ENCODE assay signal across 10 cellular contexts in genomic region chr2:19711470-19712372, GRCh38.
DNase-seq lines count a peak whose midpoint lies in the region; ATAC-seq lines count a peak whose summit lies in the region.
"Had no signal": no experiment of that assay in that cellular context is flagged by ENCODE, and none has a peak within 500 bp of the region (broad histone marks: within the 10 kb centered on the region; RNA-seq: fewer than 3 reads in every experiment).

No MANE protein-coding gene starts in this region.

- H3K9ac ChIP-seq in skeletal muscle tissue (ENCODE audit: low read depth in 1 of 3, low read length in 3 of 3): no peak overlapping the region

- peaks cover 13 to 15% of the 10 kb centered on the region in 2 donors for H3K9me3 Mint-ChIP-seq in stimulated activated naive B cell treated with anti-CD40 and anti-IgM and Interleukin-4, amounts not matched to agents 10 μg/mL and 1 μg/mL and 100 μg/mL, for 72 hours
- no peaks in the 10 kb centered on the region for H3K9me3 Mint-ChIP-seq in activated CD8-positive, alpha-beta memory T cell treated with anti-CD3 and anti-CD28 coated beads, Interleukin-2, amount 10 ng/mL, durations not matched to agents 7 days and 5 days (ENCODE audit: low read depth)

- no peak overlapping the region for H3K4me3 Mint-ChIP-seq in stimulated activated naive B cell treated with anti-CD40 and anti-IgM and Interleukin-4, amounts not matched to agents 10 μg/mL and 1 μg/mL and 100 μg/mL, for 72 hours
- no peak overlapping the region for H3K4me3 Mint-ChIP-seq in activated CD8-positive, alpha-beta memory T cell treated with anti-CD3 and anti-CD28 coated beads, Interleukin-2, amount 10 ng/mL, durations not matched to agents 7 days and 5 days
- H3K4me3 Mint-ChIP-seq: CD4-positive, CD25-positive, alpha-beta regulatory T cell; memory B cell had no signal

- H3K9me3 ChIP-seq in skeletal muscle tissue (ENCODE audit: control insufficient read depth in 3 of 3, low read length in 3 of 3): no peaks in the 10 kb centered on the region

- peak overlapping the region; percentile 45 for H3K27ac ChIP-seq in skeletal muscle tissue (ENCODE audit: low read depth, low read length)

- H3K27ac Mint-ChIP-seq in stimulated activated naive B cell treated with anti-CD40 and anti-IgM and Interleukin-4, amounts not matched to agents 10 μg/mL and 1 μg/mL and 100 μg/mL, for 72 hours: no peak overlapping the region
- H3K27ac Mint-ChIP-seq in activated CD8-positive, alpha-beta memory T cell treated with anti-CD3 and anti-CD28 coated beads, Interleukin-2, amount 10 ng/mL, durations not matched to agents 7 days and 5 days: no peak overlapping the region
- H3K27ac Mint-ChIP-seq: CD4-positive, CD25-positive, alpha-beta regulatory T cell; memory B cell had no signal

- H3K4me1 ChIP-seq in skeletal muscle tissue (ENCODE audit: control insufficient read depth in 3 of 3, insufficient read depth in 3 of 3, low read length in 3 of 3): no peaks in the 10 kb centered on the region

- CTCF ChIA-PET in activated CD8-positive, alpha-beta memory T cell treated with anti-CD3 and anti-CD28 coated beads, Interleukin-2, amount 10 ng/mL, durations not matched to agents 7 days and 5 days (lab: Charles Lee): no interaction called here

- DNase-seq in SIG-M5 treated with dmso at 0.1 percent for 504 hours (lab: John Stamatoyannopoulos, UW; ENCODE audit: unreplicated experiment) (peak; percentile 47), SIG-M5 (lab: John Stamatoyannopoulos, UW) (no peak), RKO (ENCODE audit: low spot score) (peak; percentile 43), foreskin melanocyte (peak; percentile 6)
- DNase-seq in stimulated activated naive B cell treated with anti-CD40 and anti-IgM and Interleukin-4, amounts not matched to agents 10 μg/mL and 1 μg/mL and 100 μg/mL, for 72 hours: no peak
- no peak for DNase-seq in activated CD8-positive, alpha-beta memory T cell treated with anti-CD3 and anti-CD28 coated beads, Interleukin-2, amount 10 ng/mL, durations not matched to agents 7 days and 5 days

- H3K27me3 Mint-ChIP-seq in stimulated activated naive B cell treated with anti-CD40 and anti-IgM and Interleukin-4, amounts not matched to agents 10 μg/mL and 1 μg/mL and 100 μg/mL, for 72 hours: peaks cover 7 to 15% of the 10 kb centered on the region in 2 donors
- peaks cover 3% of the 10 kb centered on the region for H3K27me3 Mint-ChIP-seq in activated CD8-positive, alpha-beta memory T cell treated with anti-CD3 and anti-CD28 coated beads, Interleukin-2, amount 10 ng/mL, durations not matched to agents 7 days and 5 days

- no peaks in the 10 kb centered on the region for H3K36me3 ChIP-seq in skeletal muscle tissue (ENCODE audit: control insufficient read depth in 3 of 3, insufficient read depth in 3 of 3, low read length in 3 of 3)

- no peaks in the 10 kb centered on the region for H3K36me3 Mint-ChIP-seq in stimulated activated naive B cell treated with anti-CD40 and anti-IgM and Interleukin-4, amounts not matched to agents 10 μg/mL and 1 μg/mL and 100 μg/mL, for 72 hours
- no peaks in the 10 kb centered on the region for H3K36me3 Mint-ChIP-seq in activated CD8-positive, alpha-beta memory T cell treated with anti-CD3 and anti-CD28 coated beads, Interleukin-2, amount 10 ng/mL, durations not matched to agents 7 days and 5 days
- H3K36me3 Mint-ChIP-seq: CD4-positive, CD25-positive, alpha-beta regulatory T cell; memory B cell had no signal

- H3K27me3 ChIP-seq in skeletal muscle tissue (ENCODE audit: control insufficient read depth in 3 of 3, insufficient read depth in 3 of 3, low read length in 3 of 3): no peaks in the 10 kb centered on the region

- no peaks in the 10 kb centered on the region for H3K4me1 Mint-ChIP-seq in stimulated activated naive B cell treated with anti-CD40 and anti-IgM and Interleukin-4, amounts not matched to agents 10 μg/mL and 1 μg/mL and 100 μg/mL, for 72 hours
- H3K4me1 Mint-ChIP-seq in activated CD8-positive, alpha-beta memory T cell treated with anti-CD3 and anti-CD28 coated beads, Interleukin-2, amount 10 ng/mL, durations not matched to agents 7 days and 5 days: no peaks in the 10 kb centered on the region
- H3K4me1 Mint-ChIP-seq: CD4-positive, CD25-positive, alpha-beta regulatory T cell; memory B cell had no signal

- H3K4me3 ChIP-seq in skeletal muscle tissue (ENCODE audit: low read length in 3 of 3): no peak overlapping the region

- ATAC-seq in stimulated activated naive B cell treated with anti-CD40 and anti-IgM and Interleukin-4, amounts not matched to agents 10 μg/mL and 1 μg/mL and 100 μg/mL, for 72 hours (replicated peaks): no peak
- no peak for ATAC-seq in HG02588 (IDR thresholded peaks at IDR 0.05; ENCODE audit: unreplicated experiment)
- ATAC-seq in activated CD8-positive, alpha-beta memory T cell treated with anti-CD3 and anti-CD28 coated beads, Interleukin-2, amount 10 ng/mL, durations not matched to agents 7 days and 5 days: no peak

Comparison
In these comparisons a context has a peak if more than half of its experiments do, and no peak if none do; other contexts are left out.
1. DNase-seq: peak in SIG-M5 treated with dmso at 0.1 percent for 504 hours (single experiment), RKO (single experiment) and foreskin melanocyte (single experiment); none in SIG-M5 (single experiment), stimulated activated naive B cell treated with anti-CD40 and anti-IgM and Interleukin-4, amounts not matched to agents 10 μg/mL and 1 μg/mL and 100 μg/mL, for 72 hours (single experiment) and activated CD8-positive, alpha-beta memory T cell treated with anti-CD3 and anti-CD28 coated beads, Interleukin-2, amount 10 ng/mL, durations not matched to agents 7 days and 5 days (single experiment).